8 cellular contexts compared by ENCODE assay signal in the genomic region with DNA sequence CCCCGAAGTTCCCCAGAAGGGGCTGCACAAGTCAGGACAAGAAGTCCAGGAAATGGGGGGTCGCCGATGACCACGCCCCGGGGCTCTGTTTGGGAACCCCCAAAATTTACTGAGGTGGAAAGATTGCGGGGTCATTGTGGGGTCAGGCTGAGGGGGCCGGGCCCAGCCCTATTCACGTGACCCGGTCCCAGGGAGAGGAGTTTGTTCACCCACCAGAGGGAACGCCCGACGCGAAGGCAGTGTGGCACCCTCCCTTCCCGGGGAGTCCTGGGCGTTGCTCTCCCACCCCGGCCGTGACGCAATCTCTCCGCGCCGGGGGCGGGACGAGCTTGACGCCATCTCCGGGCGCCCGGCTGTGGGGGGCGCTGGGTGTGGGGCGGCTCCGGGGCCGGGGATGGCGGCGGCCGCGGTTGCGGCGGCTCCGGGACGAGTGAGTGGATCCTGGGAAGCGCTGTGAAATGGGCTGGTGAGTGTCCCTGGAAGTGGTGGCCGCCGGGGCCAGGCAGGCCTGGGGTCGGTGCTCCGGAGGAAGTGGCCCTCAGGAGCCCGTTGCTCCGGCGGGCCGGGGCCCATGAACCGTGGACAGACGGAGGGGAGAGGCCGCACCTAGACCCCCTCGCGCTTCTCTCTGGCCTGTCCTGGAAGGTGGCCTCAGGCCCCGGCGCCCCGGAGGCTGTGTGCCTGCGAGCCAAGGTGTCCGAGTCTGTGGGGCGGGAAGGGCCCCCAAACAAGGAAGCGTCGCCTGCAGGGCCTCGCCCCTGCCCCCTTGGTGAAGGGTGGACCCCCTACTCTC. TPM values are rescaled to one million over a fixed set of nuclear protein-coding genes. Genes with fewer than 3 reads are reported as not detected.
DNase-seq lines count a peak whose midpoint lies in the region; ATAC-seq and TF ChIP-seq lines count a peak whose summit lies in the region.

A gene with protein sequence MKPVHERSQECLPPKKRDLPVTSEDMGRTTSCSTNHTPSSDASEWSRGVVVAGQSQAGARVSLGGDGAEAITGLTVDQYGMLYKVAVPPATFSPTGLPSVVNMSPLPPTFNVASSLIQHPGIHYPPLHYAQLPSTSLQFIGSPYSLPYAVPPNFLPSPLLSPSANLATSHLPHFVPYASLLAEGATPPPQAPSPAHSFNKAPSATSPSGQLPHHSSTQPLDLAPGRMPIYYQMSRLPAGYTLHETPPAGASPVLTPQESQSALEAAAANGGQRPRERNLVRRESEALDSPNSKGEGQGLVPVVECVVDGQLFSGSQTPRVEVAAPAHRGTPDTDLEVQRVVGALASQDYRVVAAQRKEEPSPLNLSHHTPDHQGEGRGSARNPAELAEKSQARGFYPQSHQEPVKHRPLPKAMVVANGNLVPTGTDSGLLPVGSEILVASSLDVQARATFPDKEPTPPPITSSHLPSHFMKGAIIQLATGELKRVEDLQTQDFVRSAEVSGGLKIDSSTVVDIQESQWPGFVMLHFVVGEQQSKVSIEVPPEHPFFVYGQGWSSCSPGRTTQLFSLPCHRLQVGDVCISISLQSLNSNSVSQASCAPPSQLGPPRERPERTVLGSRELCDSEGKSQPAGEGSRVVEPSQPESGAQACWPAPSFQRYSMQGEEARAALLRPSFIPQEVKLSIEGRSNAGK (plus strand): TSS at position 338 of the 793 bp plus-strand sequence. CDS start 3,765 bp downstream, outside the sequence.

- in situ Hi-C loops in transverse colon (cut with MboI; ENCODE audit: low pct_ligation_motif_present in 1 of 4, low pct_unique_long_range_greater_than_20kb in 1 of 4, low sequenced_read_pairs in 3 of 4), result no loop called here

- peak within 1 kb of the TSS; percentile 96 for H3K9ac ChIP-seq in adipocyte (ENCODE audit: low read length)

- ATAC-seq in HG02642 (IDR thresholded peaks at IDR 0.05; ENCODE audit: poor library complexity, unreplicated experiment) (peak; percentile 77), heart left ventricle (peak; percentile 95 to 98 (median 97))

- peak within 1 kb of the TSS; percentile 57 to 97 (median 90) for H3K27ac ChIP-seq in heart left ventricle
- peak within 1 kb of the TSS; percentile 84 to 92 (median 88) for H3K27ac ChIP-seq in transverse colon

- TF ChIP-seq CTCF in GM12865 (IDR thresholded peaks at IDR 0.05; ENCODE audit: insufficient read depth, low read depth, low read length, missing control alignments) (no peak), heart left ventricle (IDR thresholded peaks at IDR 0.05) (peak in 4 of 12 donors; percentile 7 to 30 (median 22)), transverse colon (IDR thresholded peaks at IDR 0.05) (peak in 2 of 5 experiments; percentile 11 to 33)

- H3K9me3 ChIP-seq in adipocyte (ENCODE audit: control insufficient read depth, low read length), result no peaks in the 10 kb centered on the region
- no peaks in the 10 kb centered on the region for H3K9me3 ChIP-seq in heart left ventricle
- no peaks in the 10 kb centered on the region for H3K9me3 ChIP-seq in transverse colon

- intact Hi-C loops in heart left ventricle (cut with DNase I) (loop anchor here in 8 of 10 donors (1.0 to 5.0 kb wide), 5 partner anchors 34 to 39 kb away; partner anchors contain the start of genes AP1G1 (in 4 of the 8) and ZNF821 (in 2 of the 8)), transverse colon (cut with DNase I; ENCODE audit: low total_unique reads) (no loop called here)

- H3K36me3 ChIP-seq in adipocyte (ENCODE audit: control insufficient read depth, insufficient read depth, low read length, severe bottlenecking) (peaks cover 31% of the 10 kb centered on the region), heart left ventricle (peaks cover 0 to 33% (median 28%) of the 10 kb centered on the region in 9 donors), transverse colon (peaks cover 0 to 17% (median 6%) of the 10 kb centered on the region in 4 donors)

- H3K27me3 ChIP-seq in adipocyte (replicated peaks; ENCODE audit: control insufficient read depth, insufficient read depth, low read length), result no peaks in the 10 kb centered on the region
- no peaks in the 10 kb centered on the region for H3K27me3 ChIP-seq in heart left ventricle
- H3K27me3 ChIP-seq in transverse colon, result no peaks in the 10 kb centered on the region

- peak within 1 kb of the TSS; percentile 79 for H3K4me3 ChIP-seq in GM12865 (ENCODE audit: low read depth, low read length)
- H3K4me3 ChIP-seq in adipocyte (ENCODE audit: low read length), result peak within 1 kb of the TSS; percentile 86
- H3K4me3 ChIP-seq in heart left ventricle, result peak within 1 kb of the TSS; percentile 72 to 100 (median 92)
- peak within 1 kb of the TSS; percentile 80 to 92 (median 90) for H3K4me3 ChIP-seq in transverse colon

- peak; percentile 31 for TF ChIP-seq EP300 in transverse colon (IDR thresholded peaks at IDR 0.05; ENCODE audit: low read depth)

- DNase-seq in GM12865 (ENCODE audit: low read depth) (peak; percentile 97), NCI-H1105 (lab: John Stamatoyannopoulos, UW) (peak; percentile 66), T follicular helper cell (ENCODE audit: low read depth) (peak; percentile 89), adipocyte (ENCODE audit: low read depth) (peak; percentile 97), heart left ventricle (peak; percentile 91 to 95 (median 93)), pons (ENCODE audit: low spot score) (peak; percentile 83), transverse colon (peak; percentile 95)

- TF ChIP-seq POLR2A in heart left ventricle (IDR thresholded peaks at IDR 0.05), result peak; percentile 45 to 85
- peak; percentile 90 for TF ChIP-seq POLR2A in transverse colon (IDR thresholded peaks at IDR 0.05)

- H3K4me1 ChIP-seq in adipocyte (ENCODE audit: control insufficient read depth, insufficient read depth, low read length) (peaks cover 20% of the 10 kb centered on the region), heart left ventricle (peaks cover 0 to 38% (median 17%) of the 10 kb centered on the region in 12 donors), transverse colon (peaks cover 0 to 19% (median 8%) of the 10 kb centered on the region in 4 donors)

- 1% methylated on average over 23 to 62 of the region's 62 CpGs for WGBS in heart left ventricle, 4 donors
- WGBS in transverse colon (ENCODE audit: low coverage in 1 of 2), 2 donors, result 0 to 1% methylated on average over 2 to 35 of the region's 62 CpGs

RNA-seq across cellular contexts. Expression of the gene that starts here (rescaled TPM):
- total RNA-seq in heart left ventricle (10 to 100 TPM; 14.3 to 24.2 (median 19.8) TPM), transverse colon (10 to 100 TPM; 16.7 to 33.3 (median 24.1) TPM)
- polyA plus RNA-seq in heart left ventricle, result 10 to 100 TPM in 1 of 2 donors, 1 to 10 TPM in 1; 6.9 to 16.5 TPM

Comparison
In these comparisons a context has a peak if more than half of its experiments do, and no peak if none do; other contexts are left out.
1. Peak in every context shown above with its lines: DNase-seq, ATAC-seq, H3K4me3 ChIP-seq and H3K27ac ChIP-seq.